In genomic region chrX:44621088-44621487, GRCh38 we compare ENCODE assay signal across 11 cellular contexts.
"Had no signal": no experiment of that assay in that cellular context is flagged by ENCODE, and none has a peak within 500 bp of the region (broad histone marks: within the 10 kb centered on the region; RNA-seq: fewer than 3 reads in every experiment).

No MANE protein-coding gene starts in this region.

- H3K9me3 ChIP-seq: heart left ventricle, ovary had no signal

- DNase-seq: activated CD4-positive, alpha-beta T cell treated with anti-CD3 and anti-CD28 coated beads for 4 hours; activated CD8-positive, alpha-beta T cell treated with anti-CD3 and anti-CD28 coated beads, Interleukin-2, amount 10 ng/mL, durations not matched to agents 7 days and 5 days; activated naive CD4-positive, alpha-beta T cell treated with Interleukin-2 at 50 U/mL for 16 hours; foreskin melanocyte; heart left ventricle; islet precursor cell; ovary; stimulated activated CD4-positive, alpha-beta T cell treated with anti-CD3 and anti-CD28 coated beads, Interleukin-4, amount 100 ng/mL, for 1 hour; stimulated activated CD8-positive, alpha-beta memory T cell treated with anti-CD3 and anti-CD28 coated beads, Interleukin-4, amount 100 ng/mL, for 48 hours had no signal

- H3K4me3 ChIP-seq: cardiac muscle cell, heart left ventricle, ovary had no signal

- H3K4me1 ChIP-seq: heart left ventricle had no signal

- ATAC-seq: activated CD8-positive, alpha-beta T cell treated with anti-CD3 and anti-CD28 coated beads, Interleukin-2, amount 10 ng/mL, durations not matched to agents 7 days and 5 days; heart left ventricle had no signal

- H3K27ac ChIP-seq: cardiac muscle cell, heart left ventricle, ovary, VCaP had no signal

- H3K36me3 ChIP-seq: cardiac muscle cell, heart left ventricle, ovary had no signal

- H3K27me3 ChIP-seq: cardiac muscle cell, ovary had no signal
